In genomic region chr16:87836844-87837581, GRCh38 we compare ENCODE assay signal across 14 cellular contexts. TPM values are rescaled to one million over a fixed set of nuclear protein-coding genes. Genes with fewer than 3 reads are reported as not detected.
A peak's percentile ranks its signal among the peaks of the same experiment; 100 is the strongest.
DNase-seq lines count a peak whose midpoint lies in the region; ATAC-seq lines count a peak whose summit lies in the region.
"Had no signal": no experiment of that assay in that cellular context is flagged by ENCODE, and none has a peak within 500 bp of the region (broad histone marks: within the 10 kb centered on the region; RNA-seq: fewer than 3 reads in every experiment).

No MANE protein-coding gene starts in this region.

- no peak overlapping the region for H3K4me3 Mint-ChIP-seq in activated T-helper 17 cell treated with anti-CD3 and anti-CD28 coated beads, Interleukin-2, amount 50 U/mL, for 72 hours

- intact Hi-C loops in head of caudate nucleus (cut with DNase I) (no loop called here), posterior cingulate gyrus (cut with DNase I) (no loop called here)

- no peaks in the 10 kb centered on the region for H3K9me3 Mint-ChIP-seq in activated T-helper 17 cell treated with anti-CD3 and anti-CD28 coated beads, Interleukin-2, amount 50 U/mL, for 72 hours

- peak; percentile 1 to 11 for DNase-seq in Kasumi-1 (lab: John Stamatoyannopoulos, UW)
- DNase-seq in astrocyte of the hippocampus (ENCODE audit: low read depth, low spot score) = peak; percentile 50
- peak; percentile 35 to 91 (median 78) for DNase-seq in head of caudate nucleus
- DNase-seq in posterior cingulate gyrus = peak in 8 of 10 donors; percentile 43 to 95 (median 73)
- no peak for DNase-seq in NCI-H524 treated with DMSO at 0.1 percent for 48 hours (lab: John Stamatoyannopoulos, UW)
- DNase-seq: activated CD4-positive, CD25-positive, alpha-beta regulatory T cell; mesenchymal stem cell; NCI-H1092; NCI-H510A treated with DMSO at 0.1 percent for 48 hours; SIG-M5; tibial artery had no signal

- no peaks in the 10 kb centered on the region for H3K27me3 Mint-ChIP-seq in activated T-helper 17 cell treated with anti-CD3 and anti-CD28 coated beads, Interleukin-2, amount 50 U/mL, for 72 hours

- ATAC-seq in HG03469 (IDR thresholded peaks at IDR 0.05; ENCODE audit: unreplicated experiment) (no peak), HG03280 (IDR thresholded peaks at IDR 0.05; ENCODE audit: unreplicated experiment) (no peak)
- ATAC-seq in activated T-helper 17 cell treated with anti-CD3 and anti-CD28 coated beads, Interleukin-2, amount 50 U/mL, for 72 hours (replicated peaks) = no peak

- H3K4me1 Mint-ChIP-seq in activated T-helper 17 cell treated with anti-CD3 and anti-CD28 coated beads, Interleukin-2, amount 50 U/mL, for 72 hours = no peaks in the 10 kb centered on the region

- no peak overlapping the region for H3K27ac Mint-ChIP-seq in activated T-helper 17 cell treated with anti-CD3 and anti-CD28 coated beads, Interleukin-2, amount 50 U/mL, for 72 hours

- peaks cover 99% of the 10 kb centered on the region for H3K36me3 Mint-ChIP-seq in activated T-helper 17 cell treated with anti-CD3 and anti-CD28 coated beads, Interleukin-2, amount 50 U/mL, for 72 hours (ENCODE audit: low read depth)

RNA-seq across cellular contexts. Expression of gene SLC7A5, which starts 32.3 kb away (rescaled TPM):
- total RNA-seq in activated T-helper 17 cell treated with anti-CD3 and anti-CD28 coated beads, Interleukin-2, amount 50 U/mL, for 72 hours = 100 to 1,000 TPM; 130 to 233 TPM
